Comparison of ENCODE assay signal across 8 cellular contexts in genomic region chr11:11841605-11842425, GRCh38. TPM values are rescaled to one million over a fixed set of nuclear protein-coding genes. Genes with fewer than 3 reads are reported as not detected.
DNase-seq lines count a peak whose midpoint lies in the region; ATAC-seq, FAIRE-seq and TF ChIP-seq lines count a peak whose summit lies in the region.

TSS of gene USP47 (plus strand) at chr11:11841972. CDS start at chr11:11842186, 214 bp downstream.

- no peaks in the 10 kb centered on the region for H3K36me3 ChIP-seq in ascending aorta

- peak; percentile 75 for ATAC-seq in HG02943 (IDR thresholded peaks at IDR 0.05; ENCODE audit: low read depth, unreplicated experiment)

- no peaks in the 10 kb centered on the region for H3K9me3 ChIP-seq in ascending aorta

- H3K27ac ChIP-seq in ascending aorta = peak within 1 kb of the TSS; percentile 99

- intact Hi-C loops in T-helper 2 cell treated with Interferon-gamma antibody and Interleukin-4, amounts not matched to agents 100 ng/mL and 5 ng/mL, for 36 hours (cut with micrococcal nuclease) = loop anchor here (1.0 to 10.0 kb wide), 8 partner anchors 220 to 1621 kb away; partner anchors contain the start of genes BMAL1, BTBD10, CTR9 and EIF4G2
- intact Hi-C loops in ascending aorta (cut with DNase I) = loop anchor here (2.0 to 10.0 kb wide), 3 partner anchors 27 to 73 kb away; no protein-coding TSS in a partner anchor

- peak; percentile 61 to 66 (median 65) for TF ChIP-seq CTCF in ascending aorta (IDR thresholded peaks at IDR 0.05)

- peaks cover 11 to 25% of the 10 kb centered on the region in 2 donors for H3K4me1 ChIP-seq in ascending aorta

- DNase-seq in GM18507 (ENCODE audit: extremely low spot score, insufficient read length, low read depth) = peak; percentile 54
- DNase-seq in NCI-H1694 treated with DMSO at 0.1 percent for 48 hours (lab: John Stamatoyannopoulos, UW) = peak; percentile 60
- peak; percentile 37 to 94 for DNase-seq in ascending aorta (ENCODE audit: low spot score in 2 of 2)
- DNase-seq in hepatic stellate cell (ENCODE audit: low spot score) = peak; percentile 68
- DNase-seq in renal cortical epithelial cell (ENCODE audit: low read depth) = peak; percentile 36
- no peak for DNase-seq in cortex of kidney (lab: John Stamatoyannopoulos, UW)

- no peaks in the 10 kb centered on the region for H3K27me3 ChIP-seq in ascending aorta

- FAIRE-seq in GM18507 (lab: Jason Lieb, UNC) = peak; percentile 75

- peak within 1 kb of the TSS; percentile 67 to 84 for H3K4me3 ChIP-seq in ascending aorta

RNA-seq across cellular contexts. Expression of gene USP47, which starts in this region (rescaled TPM):
- 38.7 and 41.0 TPM in 2 replicates for total RNA-seq in T-helper 2 cell treated with Interferon-gamma antibody and Interleukin-4, amounts not matched to agents 100 ng/mL and 5 ng/mL, for 36 hours
- total RNA-seq in ascending aorta (18.2 TPM), renal cortical epithelial cell (71.7 and 107 TPM in 2 replicates)
